In the genomic region with DNA sequence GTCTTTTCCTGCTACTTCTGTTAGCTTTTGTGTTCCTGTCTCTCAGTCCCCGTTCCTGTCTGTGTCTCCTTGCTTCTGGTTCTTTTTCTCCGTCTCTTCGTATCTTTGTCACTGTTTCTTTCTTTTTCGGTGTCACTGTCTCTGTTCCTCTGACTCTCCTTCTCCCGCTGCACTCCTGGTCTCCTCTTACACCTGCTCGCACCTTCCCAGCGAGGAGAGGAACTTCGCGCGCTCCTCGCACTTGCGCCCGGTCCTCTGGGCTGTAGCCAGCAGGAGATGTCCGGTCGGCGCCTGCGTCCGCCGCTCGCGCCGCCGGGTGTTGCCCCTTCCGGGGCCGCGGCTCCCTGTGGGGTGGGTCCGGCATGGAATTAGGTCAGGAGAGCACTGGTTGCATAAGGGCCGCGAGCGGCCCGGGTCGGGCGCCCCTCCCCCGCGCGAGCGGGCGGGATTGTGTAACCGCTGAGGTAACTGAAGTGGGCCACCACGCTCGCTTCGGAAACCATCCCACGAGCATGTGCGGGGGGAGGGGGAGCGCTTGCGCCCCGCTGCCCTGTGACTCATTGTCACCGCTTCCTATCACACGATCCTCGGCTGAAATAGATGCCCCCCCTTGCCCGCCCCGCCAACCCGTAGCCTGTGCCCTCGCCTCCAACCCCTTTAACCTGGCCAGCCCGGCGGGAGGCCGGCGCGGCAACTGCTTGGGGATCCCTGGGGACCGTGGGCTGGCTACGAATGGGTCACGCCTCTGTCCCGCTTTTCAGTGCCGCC, we compare ENCODE assay signal across 8 cellular contexts. TPM values are rescaled to one million over a fixed set of nuclear protein-coding genes. Genes with fewer than 3 reads are reported as not detected.
A peak's percentile ranks its signal among the peaks of the same experiment; 100 is the strongest.
DNase-seq lines count a peak whose midpoint lies in the region; ATAC-seq lines count a peak whose summit lies in the region.

No MANE protein-coding gene starts in this region.

- H3K27ac Mint-ChIP-seq in memory B cell = no peak overlapping the region

- peaks cover 8% of the 10 kb centered on the region for H3K27me3 Mint-ChIP-seq in memory B cell

- peaks cover 17% of the 10 kb centered on the region for H3K4me1 Mint-ChIP-seq in memory B cell

- no peaks in the 10 kb centered on the region for H3K36me3 Mint-ChIP-seq in memory B cell

- H3K9me3 Mint-ChIP-seq in memory B cell = no peaks in the 10 kb centered on the region

- H3K4me3 Mint-ChIP-seq in memory B cell = peak overlapping the region; percentile 80

- ATAC-seq in memory B cell (ENCODE audit: low read depth) = peak; percentile 40
- ATAC-seq in GM21737 (IDR thresholded peaks at IDR 0.05; ENCODE audit: unreplicated experiment) = no peak

- DNase-seq in DMS53 (lab: John Stamatoyannopoulos, UW) (peak; percentile 87), NCI-H2196 (lab: John Stamatoyannopoulos, UW; ENCODE audit: unreplicated experiment) (peak; percentile 30), dermis microvascular lymphatic vessel endothelial cell (ENCODE audit: low read depth in 2 of 2) (peak; percentile 72 to 77), memory B cell (ENCODE audit: low spot score in 2 of 2) (peak in 1 of 2 donors; percentile 16), dedifferentiated amniotic fluid mesenchymal stem cell (ENCODE audit: extremely low spot score) (no peak)
- peak; percentile 63 to 69 for DNase-seq in activated CD4-positive, alpha-beta T cell treated with anti-CD3 and anti-CD28 coated beads, Interleukin-2, amount 50 U/mL, for 48 hours
- DNase-seq in stimulated activated CD8-positive, alpha-beta memory T cell treated with anti-CD3 and anti-CD28 coated beads, Interleukin-12 subunit alpha, Interleukin-12 subunit beta, amount 100 ng/mL, for 1 hour (ENCODE audit: low read depth) = peak; percentile 56

RNA-seq across cellular contexts. Expression of a gene that starts 1.6 kb away (rescaled TPM):
- total RNA-seq in dermis microvascular lymphatic vessel endothelial cell = 21.1 and 38.4 TPM in 2 replicates
